Comparison of ENCODE assay signal across 15 cellular contexts in the genomic region with DNA sequence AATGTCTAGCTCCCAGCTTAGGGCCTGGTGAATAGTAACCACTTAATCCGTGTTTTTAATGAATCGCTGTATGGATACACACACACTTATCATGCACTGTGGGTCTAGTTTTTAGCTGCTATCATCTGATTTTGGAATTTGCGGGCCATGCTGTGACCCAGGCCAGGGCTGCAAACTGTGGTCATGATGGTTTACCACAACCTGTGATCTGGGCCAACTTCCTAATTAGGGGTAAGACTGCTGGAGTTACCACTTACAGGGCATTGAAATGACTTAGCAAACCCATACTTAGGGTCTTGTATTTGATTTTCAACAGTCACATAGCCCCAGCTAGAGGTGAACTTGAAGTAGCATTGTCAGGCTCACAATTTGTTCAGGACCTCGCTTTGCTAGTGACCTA. TPM values are rescaled to one million over a fixed set of nuclear protein-coding genes. Genes with fewer than 3 reads are reported as not detected.
"Had no signal": no experiment of that assay in that cellular context is flagged by ENCODE, and none has a peak within 500 bp of the region (broad histone marks: within the 10 kb centered on the region; RNA-seq: fewer than 3 reads in every experiment).

No MANE protein-coding gene starts in this region.

- DNase-seq: activated CD4-positive, alpha-beta T cell treated with anti-CD3 and anti-CD28 coated beads for 36 hours; activated CD4-positive, alpha-beta T cell treated with anti-CD3 and anti-CD28 coated beads, Interleukin-2, amount 50 U/mL, for 48 hours; body of pancreas; dermis blood vessel endothelial cell; effector memory CD4-positive, alpha-beta T cell; mesendoderm; naive thymus-derived CD8-positive, alpha-beta T cell; ovary; psoas muscle; right lobe of liver; stimulated activated CD4-positive, alpha-beta T cell treated with anti-CD3 and anti-CD28 coated beads, Interleukin-4, amount 100 ng/mL, for 24 hours; stomach; trophoblast cell had no signal

- H3K4me3 ChIP-seq: body of pancreas, esophagus muscularis mucosa, ovary, psoas muscle, right lobe of liver, stomach had no signal

- H3K4me1 ChIP-seq: body of pancreas, esophagus muscularis mucosa, psoas muscle, right lobe of liver, stomach had no signal

- H3K9me3 ChIP-seq: body of pancreas, esophagus muscularis mucosa, ovary, psoas muscle, right lobe of liver, stomach had no signal

- H3K36me3 ChIP-seq: esophagus muscularis mucosa, ovary, right lobe of liver, stomach had no signal

- H3K27me3 ChIP-seq: body of pancreas, esophagus muscularis mucosa, ovary, right lobe of liver, stomach had no signal

- H3K27ac ChIP-seq: body of pancreas, esophagus muscularis mucosa, ovary, psoas muscle, right lobe of liver, stomach had no signal

RNA-seq across cellular contexts. Expression of a gene that starts 34.0 kb away (rescaled TPM):
- total RNA-seq: body of pancreas; dermis blood vessel endothelial cell; endothelial cell of umbilical vein; naive thymus-derived CD8-positive, alpha-beta T cell; right lobe of liver had no signal
